Comparison of ENCODE assay signal across 13 cellular contexts in the genomic region with DNA sequence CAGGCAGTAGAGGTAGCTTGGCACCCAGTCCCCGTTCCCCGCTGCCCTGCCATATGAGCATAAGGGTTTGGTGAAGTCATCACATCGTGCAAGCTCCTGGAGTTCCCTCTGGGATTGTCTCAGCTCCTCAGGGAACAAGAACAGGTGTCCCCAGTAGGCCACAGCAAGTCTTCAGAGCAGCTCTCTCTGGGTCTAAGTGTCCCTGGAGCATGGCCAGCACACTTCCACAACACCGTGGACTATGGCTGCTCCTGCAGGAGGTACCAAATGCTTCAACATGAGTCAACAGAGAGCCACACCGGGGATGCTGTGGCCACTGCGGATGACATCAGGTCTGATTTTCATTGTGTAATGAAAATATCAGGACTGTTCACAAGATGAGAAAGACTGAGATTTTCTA. TPM values are rescaled to one million over a fixed set of nuclear protein-coding genes. Genes with fewer than 3 reads are reported as not detected.
DNase-seq lines count a peak whose midpoint lies in the region; ATAC-seq, FAIRE-seq and TF ChIP-seq lines count a peak whose summit lies in the region.
"Had no signal": no experiment of that assay in that cellular context is flagged by ENCODE, and none has a peak within 500 bp of the region (broad histone marks: within the 10 kb centered on the region; RNA-seq: fewer than 3 reads in every experiment).

No MANE protein-coding gene starts in this region.

- no peaks in the 10 kb centered on the region for H3K9me3 ChIP-seq in right atrium auricular region
- H3K9me3 ChIP-seq in SK-N-SH: no peaks in the 10 kb centered on the region

- DNase-seq in left ventricle myocardium superior: no peak
- DNase-seq in right atrium auricular region (ENCODE audit: low spot score): no peak
- DNase-seq in SK-N-SH: no peak
- peak; percentile 27 to 57 for DNase-seq in foreskin fibroblast
- DNase-seq in urothelium cell line (ENCODE audit: low spot score): peak; percentile 48
- DNase-seq in effector memory CD8-positive, alpha-beta T cell: no peak
- no peak for DNase-seq in stimulated activated CD4-positive, alpha-beta T cell treated with anti-CD3 and anti-CD28 coated beads, Interleukin-2, amount 100 ng/mL, for 24 hours
- DNase-seq in activated CD8-positive, alpha-beta memory T cell treated with anti-CD3 and anti-CD28 coated beads, Interleukin-2, amount 50 U/mL, for 48 hours: no peak
- DNase-seq: activated CD4-positive, alpha-beta T cell treated with anti-CD3 and anti-CD28 coated beads, Interleukin-2, amount 50 U/mL, for 4 hours had no signal

- H3K79me2 ChIP-seq in SK-N-SH (ENCODE audit: insufficient read depth): no peaks in the 10 kb centered on the region

- intact Hi-C loops in left ventricle myocardium superior (cut with micrococcal nuclease): no loop called here

- no peak overlapping the region for H2AFZ ChIP-seq in SK-N-SH (ENCODE audit: low read depth)

- TF ChIP-seq CTCF in right atrium auricular region (IDR thresholded peaks at IDR 0.05) (no peak), SK-N-SH (IDR thresholded peaks at IDR 0.05) (no peak), foreskin fibroblast (IDR thresholded peaks at IDR 0.05; ENCODE audit: low read depth, low read length) (no peak)

- H3K36me3 Mint-ChIP-seq in effector memory CD8-positive, alpha-beta T cell (ENCODE audit: insufficient read depth): peaks cover 8% of the 10 kb centered on the region

- no peak overlapping the region for H3K4me3 Mint-ChIP-seq in effector memory CD8-positive, alpha-beta T cell
- H3K4me3 Mint-ChIP-seq: nephron had no signal

- H3K27me3 Mint-ChIP-seq in effector memory CD8-positive, alpha-beta T cell: no peaks in the 10 kb centered on the region

- peak; percentile 56 for FAIRE-seq in urothelium cell line (lab: Jason Lieb, UNC)

- CTCF ChIA-PET in SK-N-SH (lab: Yijun Ruan, JAX): no interaction called here

- no peaks in the 10 kb centered on the region for H3K9me2 ChIP-seq in SK-N-SH

- H3K9me3 Mint-ChIP-seq in effector memory CD8-positive, alpha-beta T cell: no peaks in the 10 kb centered on the region
- H3K9me3 Mint-ChIP-seq: nephron had no signal

- peak overlapping the region; percentile 0; the same call in 1 of the 2 replicates for H3K4me2 ChIP-seq in SK-N-SH

- peaks cover 5% of the 10 kb centered on the region for H3F3A ChIP-seq in SK-N-SH (replicated peaks; ENCODE audit: insufficient read depth)

- 65% methylated on average over 3 of the region's 6 CpGs for WGBS in SK-N-SH (ENCODE audit: low lambda C conversion rate)

- H3K4me1 Mint-ChIP-seq in effector memory CD8-positive, alpha-beta T cell (ENCODE audit: low read depth in 2 of 2): peaks cover 1 to 4% of the 10 kb centered on the region in 2 donors
- H3K4me1 Mint-ChIP-seq: nephron had no signal

- no peak overlapping the region for H3K9ac ChIP-seq in SK-N-SH

- no peaks in the 10 kb centered on the region for H3K27me3 ChIP-seq in right atrium auricular region
- H3K27me3 ChIP-seq in SK-N-SH (ENCODE audit: insufficient read depth): no peaks in the 10 kb centered on the region

- no peak for TF ChIP-seq EP300 in SK-N-SH (IDR thresholded peaks at IDR 0.05; ENCODE audit: borderline replicate concordance in 1 of 2, low read depth in 1 of 2, low read length in 1 of 2)

- H3K27ac Mint-ChIP-seq in effector memory CD8-positive, alpha-beta T cell: no peak overlapping the region
- H3K27ac Mint-ChIP-seq: nephron had no signal

- TF ChIP-seq RAD21 in SK-N-SH (IDR thresholded peaks at IDR 0.05; ENCODE audit: low read length): no peak

- POLR2A ChIA-PET in SK-N-SH (lab: Yijun Ruan, JAX): no interaction called here

- H3K36me3 ChIP-seq in right atrium auricular region (peaks cover 5% of the 10 kb centered on the region), SK-N-SH (replicated peaks in 1 of 2; ENCODE audit: control insufficient read depth in 1 of 2, insufficient read depth in 2 of 2, low read length in 1 of 2) (no peaks in the 10 kb centered on the region)

- no peaks in the 10 kb centered on the region for H3K4me1 ChIP-seq in right atrium auricular region
- H3K4me1 ChIP-seq in SK-N-SH (ENCODE audit: control insufficient read depth in 1 of 2, insufficient read depth in 2 of 2, low read depth in 1 of 2, low read length in 1 of 2): peaks cover 2 to 13% of the 10 kb centered on the region in 2 experiments; a peak in 3 of 4 replicates

- no peaks in the 10 kb centered on the region for H4K20me1 ChIP-seq in SK-N-SH (ENCODE audit: insufficient read depth)

- H3K27ac ChIP-seq in right atrium auricular region (no peak overlapping the region), SK-N-SH (ENCODE audit: low read depth in 2 of 2, low read length in 1 of 2) (peak overlapping the region in 1 of 2 experiments; percentile 41; a peak in 2 of 4 replicates)
- H3K27ac ChIP-seq: C4-2B, epithelial cell of prostate had no signal

- no peak overlapping the region for H3K4me3 ChIP-seq in right atrium auricular region
- H3K4me3 ChIP-seq in SK-N-SH (ENCODE audit: low read depth in 2 of 2, low read length in 1 of 2): no peak overlapping the region
- no peak overlapping the region for H3K4me3 ChIP-seq in foreskin fibroblast (ENCODE audit: low read depth in 1 of 2, low read length in 2 of 2)

- peak; percentile 33 for ATAC-seq in left ventricle myocardium superior
- ATAC-seq in effector memory CD8-positive, alpha-beta T cell (replicated peaks): no peak

TF ChIP-seq in SK-N-SH, 30 proteins besides CTCF, POLR2A, EP300 and RAD21:
- no peak for TF ChIP-seq GABPA (IDR thresholded peaks at IDR 0.05; ENCODE audit: low read depth)
- no peak for TF ChIP-seq RXRA (IDR thresholded peaks at IDR 0.05; ENCODE audit: borderline replicate concordance, low read depth)
- TF ChIP-seq GATA2 (CRISPR knock-in tag; IDR thresholded peaks at IDR 0.05): no peak
- TF ChIP-seq, protein P1, sequence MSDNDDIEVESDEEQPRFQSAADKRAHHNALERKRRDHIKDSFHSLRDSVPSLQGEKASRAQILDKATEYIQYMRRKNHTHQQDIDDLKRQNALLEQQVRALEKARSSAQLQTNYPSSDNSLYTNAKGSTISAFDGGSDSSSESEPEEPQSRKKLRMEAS (IDR thresholded peaks at IDR 0.05; ENCODE audit: low read depth): no peak
- no peak for TF ChIP-seq TAF1 (IDR thresholded peaks at IDR 0.05; ENCODE audit: borderline replicate concordance, low read depth, low read length)
- no peak for TF ChIP-seq FOXJ3 (CRISPR knock-in tag; IDR thresholded peaks at IDR 0.05)
- no peak for TF ChIP-seq NFIC (IDR thresholded peaks at IDR 0.05; ENCODE audit: borderline replicate concordance)

RNA-seq across cellular contexts. Expression of a gene that starts 23.1 kb away (rescaled TPM):
- total RNA-seq in left ventricle myocardium superior (9.1 TPM), right atrium auricular region (10 to 100 TPM; 11.3 to 13.8 TPM)
- polyA plus RNA-seq in SK-N-SH (2012; rRNA removed): 10.7 and 14.8 TPM in 2 replicates
- polyA plus RNA-seq in SK-N-SH (2012; cell fraction: cytosol; rRNA removed): 10.0 and 11.4 TPM in 2 replicates
- 9.6 and 11.9 TPM in 2 replicates for polyA plus RNA-seq in SK-N-SH (2012; cell fraction: nucleus; rRNA removed)

RNA-seq across cellular contexts. Expression of a gene that starts 45.3 kb away (rescaled TPM):
- total RNA-seq in left ventricle myocardium superior (25.0 TPM), right atrium auricular region (10 to 100 TPM in 1 of 2 donors, 1 to 10 TPM in 1; 10.0 to 10.9 TPM)
- polyA plus RNA-seq in SK-N-SH (2012; rRNA removed): 8.3 and 9.7 TPM in 2 replicates
- 9.5 and 11.4 TPM in 2 replicates for polyA plus RNA-seq in SK-N-SH (2012; cell fraction: cytosol; rRNA removed)
- 5.6 and 9.6 TPM in 2 replicates for polyA plus RNA-seq in SK-N-SH (2012; cell fraction: nucleus; rRNA removed)

RNA-seq across cellular contexts. Expression of a gene that starts 45.6 kb away (rescaled TPM):
- total RNA-seq in left ventricle myocardium superior (14.9 TPM), right atrium auricular region (10 to 100 TPM; 12.1 to 14.7 TPM)
- polyA plus RNA-seq in SK-N-SH (2012; rRNA removed): 3.0 and 5.2 TPM in 2 replicates
- 5.1 and 6.3 TPM in 2 replicates for polyA plus RNA-seq in SK-N-SH (2012; cell fraction: cytosol; rRNA removed)
- polyA plus RNA-seq in SK-N-SH (2012; cell fraction: nucleus; rRNA removed): 3.1 and 3.7 TPM in 2 replicates

RNA-seq across cellular contexts. Expression of a gene that starts 50.0 kb away (rescaled TPM):
- total RNA-seq in left ventricle myocardium superior (1.9 TPM), right atrium auricular region (10 to 100 TPM in 1 of 2 donors, 1 to 10 TPM in 1; 1.5 to 11.5 TPM)
- not detected in 2 replicates for polyA plus RNA-seq in SK-N-SH (2012; rRNA removed)
- polyA plus RNA-seq in SK-N-SH (2012; cell fraction: cytosol; rRNA removed): not detected in 2 replicates
- polyA plus RNA-seq in SK-N-SH (2012; cell fraction: nucleus; rRNA removed): not detected in 2 replicates
- total RNA-seq: NCI-H460 had no signal

Comparison
In these comparisons a context has a peak if more than half of its experiments do, and no peak if none do; other contexts are left out.
1. DNase-seq: peak in foreskin fibroblast (2 of 2) and urothelium cell line (single experiment); none in left ventricle myocardium superior (single experiment), right atrium auricular region (single experiment), SK-N-SH (single experiment), effector memory CD8-positive, alpha-beta T cell (0 of 3), stimulated activated CD4-positive, alpha-beta T cell treated with anti-CD3 and anti-CD28 coated beads, Interleukin-2, amount 100 ng/mL, for 24 hours (0 of 2) and activated CD8-positive, alpha-beta memory T cell treated with anti-CD3 and anti-CD28 coated beads, Interleukin-2, amount 50 U/mL, for 48 hours (single experiment).